8 cellular contexts compared by ENCODE assay signal in the genomic region with DNA sequence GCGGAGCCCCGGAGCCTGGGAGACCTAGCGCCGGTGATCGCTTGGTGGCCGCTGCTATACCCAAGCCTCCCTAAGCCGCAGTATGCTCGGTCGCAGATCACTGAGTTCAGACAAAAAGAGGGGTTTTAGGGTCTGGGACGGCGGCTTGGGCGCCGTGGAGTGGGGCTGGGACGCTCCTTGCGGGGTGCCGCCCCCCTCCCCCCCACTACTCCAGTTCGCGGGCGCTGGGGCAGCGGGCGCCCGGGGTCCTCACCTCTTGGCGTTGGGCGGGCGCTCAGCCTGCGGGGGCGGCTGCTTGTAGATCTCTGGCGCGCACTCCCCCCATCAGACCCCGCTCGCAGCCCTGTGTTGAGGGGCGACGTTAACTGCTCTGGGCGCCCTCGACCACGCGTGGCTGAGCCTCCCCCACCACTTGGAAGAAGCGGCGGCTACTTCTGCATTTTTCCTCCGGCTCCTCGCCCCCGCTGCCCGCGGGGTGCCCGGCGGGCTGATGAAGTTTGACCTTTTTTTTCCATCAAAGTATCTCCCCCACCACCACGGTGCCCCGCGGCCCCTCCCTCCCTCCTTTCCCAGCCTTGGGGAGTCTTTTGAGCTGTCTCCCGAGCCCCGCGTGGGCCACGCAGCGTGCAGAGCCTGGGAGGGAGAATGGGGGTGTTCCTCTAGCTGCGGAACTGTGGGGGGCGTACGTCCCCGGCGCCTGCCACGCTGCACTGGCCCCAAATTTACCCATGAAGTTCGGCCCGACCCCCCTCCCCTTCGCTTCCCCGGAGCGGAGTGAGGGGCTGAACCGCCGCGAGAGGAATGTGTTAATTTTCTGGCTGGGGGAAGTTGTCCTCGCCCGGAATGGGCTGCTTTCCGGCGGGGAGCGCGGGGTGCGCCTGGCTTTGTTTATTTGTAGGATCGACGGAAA. TPM values are rescaled to one million over a fixed set of nuclear protein-coding genes. Genes with fewer than 3 reads are reported as not detected.
DNase-seq lines count a peak whose midpoint lies in the region; ATAC-seq and TF ChIP-seq lines count a peak whose summit lies in the region.

No MANE protein-coding gene starts in this region.

- no peak for TF ChIP-seq POLR2A in gastrocnemius medialis (IDR thresholded peaks at IDR 0.05)

- peak overlapping the region; percentile 87 for H3K4me3 Mint-ChIP-seq in CD8-positive, alpha-beta T cell

- H3K27ac ChIP-seq in CD8-positive, alpha-beta T cell (ENCODE audit: low read depth, low read length): no peak overlapping the region
- H3K27ac ChIP-seq in gastrocnemius medialis: peak overlapping the region; percentile 97 to 99 (median 98)

- H3K4me3 ChIP-seq in CD8-positive, alpha-beta T cell (ENCODE audit: low read depth, low read length): peak overlapping the region; percentile 53
- H3K4me3 ChIP-seq in gastrocnemius medialis: peak overlapping the region; percentile 77 to 92 (median 90)

- peak; percentile 13 for ATAC-seq in CD8-positive, alpha-beta T cell
- ATAC-seq in gastrocnemius medialis: no peak
- ATAC-seq in HG03442 (IDR thresholded peaks at IDR 0.05; ENCODE audit: unreplicated experiment): no peak

- peaks cover 71% of the 10 kb centered on the region for H3K4me1 ChIP-seq in CD8-positive, alpha-beta T cell (ENCODE audit: insufficient read depth, low read length)
- peaks cover 43 to 46% of the 10 kb centered on the region in 2 donors for H3K4me1 ChIP-seq in gastrocnemius medialis

- in situ Hi-C loops in gastrocnemius medialis (cut with MboI; ENCODE audit: low sequenced_read_pairs in 4 of 4): no loop called here

- no peak for TF ChIP-seq CTCF in CD8-positive, alpha-beta T cell (IDR thresholded peaks at IDR 0.05)
- peak in 1 of 5 experiments; percentile 40 for TF ChIP-seq CTCF in gastrocnemius medialis (IDR thresholded peaks at IDR 0.05 in 4 of 5, conservative IDR thresholded peaks at IDR 0.05 in 1 of 5)

- POLR2A ChIA-PET in CD8-positive, alpha-beta T cell (lab: Charles Lee): interaction anchor here (1.1 to 7.3 kb wide), 3 partner anchors 11 to 15 kb away, joined by 3 to 42 read pairs (median 14); no protein-coding TSS in a partner anchor

- peak overlapping the region; percentile 81 for H3K27ac Mint-ChIP-seq in CD8-positive, alpha-beta T cell

- peaks cover 32% of the 10 kb centered on the region for H3K27me3 Mint-ChIP-seq in CD8-positive, alpha-beta T cell (ENCODE audit: low read depth)

- H3K9me3 Mint-ChIP-seq in CD8-positive, alpha-beta T cell: no peaks in the 10 kb centered on the region

- no peaks in the 10 kb centered on the region for H3K36me3 Mint-ChIP-seq in CD8-positive, alpha-beta T cell

- intact Hi-C loops in CD8-positive, alpha-beta T cell (cut with DNase I, micrococcal nuclease): no loop called here
- intact Hi-C loops in gastrocnemius medialis (cut with DNase I; ENCODE audit: low total_unique reads): loop anchor here (2.0 kb wide), 1 partner anchor 35 kb away; no protein-coding TSS in a partner anchor

- CTCF ChIA-PET in CD8-positive, alpha-beta T cell (lab: Charles Lee): interaction anchor here (1.5 to 8.3 kb wide), 8 partner anchors 11 to 97 kb away, joined by 4 to 104 read pairs (median 5); no protein-coding TSS in a partner anchor

- DNase-seq in CD8-positive, alpha-beta T cell: no peak
- DNase-seq in HuH-7.5 (ENCODE audit: low spot score) (peak; percentile 46), hepatic stellate cell (ENCODE audit: low spot score) (peak; percentile 41), gastrocnemius medialis (peak in 1 of 2 donors; percentile 25), HPDE6-E6E7 (ENCODE audit: extremely low spot score) (no peak)
- DNase-seq in activated naive CD4-positive, alpha-beta T cell treated with anti-CD3 and anti-CD28 coated beads, Interleukin-2, amount 50 U/mL, for 16 hours: peak; percentile 31
- no peak for DNase-seq in stimulated activated CD4-positive, alpha-beta T cell treated with anti-CD3 and anti-CD28 coated beads, Interleukin-4, amount 100 ng/mL, for 24 hours

- peaks cover 25% of the 10 kb centered on the region for H3K27me3 ChIP-seq in CD8-positive, alpha-beta T cell (ENCODE audit: insufficient read depth, low read length)
- H3K27me3 ChIP-seq in gastrocnemius medialis: no peaks in the 10 kb centered on the region

- H3K36me3 ChIP-seq in CD8-positive, alpha-beta T cell (ENCODE audit: insufficient read depth, low read length): no peaks in the 10 kb centered on the region
- H3K36me3 ChIP-seq in gastrocnemius medialis: no peaks in the 10 kb centered on the region

- no peaks in the 10 kb centered on the region for H3K9me3 ChIP-seq in CD8-positive, alpha-beta T cell (ENCODE audit: low read length)
- no peaks in the 10 kb centered on the region for H3K9me3 ChIP-seq in gastrocnemius medialis

- H3K4me1 Mint-ChIP-seq in CD8-positive, alpha-beta T cell (ENCODE audit: low read depth): peaks cover 61% of the 10 kb centered on the region

RNA-seq across cellular contexts. Expression of a gene that starts 1.2 kb away (rescaled TPM):
- 1 to 10 TPM; 4.1 to 4.7 TPM for total RNA-seq in CD8-positive, alpha-beta T cell
- 10 to 100 TPM; 38.5 to 83.8 (median 60.9) TPM for total RNA-seq in gastrocnemius medialis

Comparison
In these comparisons a context has a peak if more than half of its experiments do, and no peak if none do; other contexts are left out.
1. DNase-seq: peak in HuH-7.5 (single experiment), activated naive CD4-positive, alpha-beta T cell treated with anti-CD3 and anti-CD28 coated beads, Interleukin-2, amount 50 U/mL, for 16 hours (single experiment) and hepatic stellate cell (single experiment); none in CD8-positive, alpha-beta T cell (0 of 7), HPDE6-E6E7 (single experiment) and stimulated activated CD4-positive, alpha-beta T cell treated with anti-CD3 and anti-CD28 coated beads, Interleukin-4, amount 100 ng/mL, for 24 hours (single experiment).
2. RNA of a gene that starts 1.2 kb away (total RNA-seq): 38.5 to 83.8 TPM in gastrocnemius medialis; 4.1 to 4.7 TPM in CD8-positive, alpha-beta T cell; every median in the first group is over 4 times any median in the second.